In genomic region chr14:68684466-68685418, GRCh38 we compare ENCODE assay signal across 10 cellular contexts.
DNase-seq lines count a peak whose midpoint lies in the region; FAIRE-seq and TF ChIP-seq lines count a peak whose summit lies in the region.
"Had no signal": no experiment of that assay in that cellular context is flagged by ENCODE, and none has a peak within 500 bp of the region (broad histone marks: within the 10 kb centered on the region; RNA-seq: fewer than 3 reads in every experiment).

No MANE protein-coding gene starts in this region.

- H3K9me2 ChIP-seq in GM23248 (ENCODE audit: insufficient read depth): no peaks in the 10 kb centered on the region

- H3K36me3 ChIP-seq in GM23248 (ENCODE audit: low read depth) (no peaks in the 10 kb centered on the region), Peyer's patch (no peaks in the 10 kb centered on the region), kidney (ENCODE audit: control insufficient read depth in 1 of 2, insufficient read depth in 2 of 2, low read length in 2 of 2) (no peaks in the 10 kb centered on the region)

- no peaks in the 10 kb centered on the region for H3K27me3 ChIP-seq in GM23248 (replicated peaks; ENCODE audit: insufficient read depth)
- no peaks in the 10 kb centered on the region for H3K27me3 ChIP-seq in Peyer's patch

- no peak overlapping the region for H3K4me3 ChIP-seq in GM23248
- no peak overlapping the region for H3K4me3 ChIP-seq in Peyer's patch
- H3K4me3 ChIP-seq in kidney (ENCODE audit: low read length in 2 of 2): no peak overlapping the region

- 0 out of 2 replicates have a peak, but pooled peaks cover 4% of the 10 kb centered on the region for H3K79me2 ChIP-seq in GM23248 (ENCODE audit: insufficient read depth)

- FAIRE-seq in kidney (lab: Jason Lieb, UNC): no peak
- FAIRE-seq: G401.6 had no signal

- H3K27ac ChIP-seq in GM23248: peak overlapping the region; percentile 96; the same call in 1 of the 2 replicates
- peak overlapping the region; percentile 58 to 83 (median 80) for H3K27ac ChIP-seq in Peyer's patch
- H3K27ac ChIP-seq in epithelial cell of prostate: peak overlapping the region; percentile 92
- H3K27ac ChIP-seq in kidney (ENCODE audit: low read depth in 2 of 2, low read length in 2 of 2): peak overlapping the region in 1 of 2 donors; percentile 15

- no peaks in the 10 kb centered on the region for H4K20me1 ChIP-seq in GM23248 (ENCODE audit: insufficient read depth)

- H3K4me2 ChIP-seq in GM23248 (ENCODE audit: unreplicated experiment): no peak overlapping the region

- no peak overlapping the region for H3K9ac ChIP-seq in GM23248
- H3K9ac ChIP-seq in kidney (ENCODE audit: low read length in 2 of 2): no peak overlapping the region

- H2AFZ ChIP-seq in GM23248: no peak overlapping the region

- DNase-seq in GM23248 (peak; percentile 34), Peyer's patch (peak in 1 of 3 donors; percentile 47), epithelial cell of prostate (ENCODE audit: low read depth, low spot score) (no peak), posterior vena cava (ENCODE audit: low spot score) (peak; percentile 15), kidney (no peak), cerebellar cortex (ENCODE audit: low spot score) (no peak), NCI-H1048 (lab: John Stamatoyannopoulos, UW) (no peak)
- DNase-seq in central memory CD4-positive, alpha-beta T cell: no peak
- DNase-seq: NCI-H446 treated with DMSO at 0.1 percent for 48 hours had no signal

- 84% methylated on average over 4 to 5 of the region's 5 CpGs for WGBS in GM23248 (ENCODE audit: low coverage in 1 of 2, low lambda C conversion rate in 2 of 2, missing lambda C conversion rate in 2 of 2), 2 experiments

- H3K9me3 ChIP-seq in GM23248 (ENCODE audit: low read depth) (no peaks in the 10 kb centered on the region), Peyer's patch (no peaks in the 10 kb centered on the region), kidney (ENCODE audit: control insufficient read depth in 1 of 2, low read length in 2 of 2) (no peaks in the 10 kb centered on the region)

- H3F3A ChIP-seq in GM23248 (ENCODE audit: insufficient read depth): peaks cover 65% of the 10 kb centered on the region

- intact Hi-C loops in posterior vena cava (cut with DNase I): no loop called here
- intact Hi-C loops in kidney (cut with DNase I): no loop called here

- no peak for TF ChIP-seq CTCF in Peyer's patch (IDR thresholded peaks at IDR 0.05)
- no peak for TF ChIP-seq CTCF in kidney (IDR thresholded peaks at IDR 0.05; ENCODE audit: borderline replicate concordance, extremely low read depth, insufficient read depth)

- TF ChIP-seq POLR2A in Peyer's patch (IDR thresholded peaks at IDR 0.05): no peak

- H3K4me1 ChIP-seq in GM23248 (ENCODE audit: insufficient read depth) (peaks cover 84% of the 10 kb centered on the region), Peyer's patch (peaks cover 0 to 44% (median 37%) of the 10 kb centered on the region in 4 donors), kidney (ENCODE audit: control insufficient read depth in 1 of 2, insufficient read depth in 1 of 2, low read depth in 1 of 2, low read length in 2 of 2) (peaks cover 25 to 29% of the 10 kb centered on the region in 2 donors)

- in situ Hi-C loops in GM23248 (cut with MboI): loop anchor here (10.0 kb wide), 1 partner anchor 430 kb away; no protein-coding TSS in a partner anchor

Comparison
In these comparisons a context has a peak if more than half of its experiments do, and no peak if none do; other contexts are left out.
1. DNase-seq: peak in GM23248 (single experiment) and posterior vena cava (single experiment); none in epithelial cell of prostate (single experiment), kidney (single experiment), cerebellar cortex (single experiment), NCI-H1048 (single experiment) and central memory CD4-positive, alpha-beta T cell (single experiment).